In the genomic region with DNA sequence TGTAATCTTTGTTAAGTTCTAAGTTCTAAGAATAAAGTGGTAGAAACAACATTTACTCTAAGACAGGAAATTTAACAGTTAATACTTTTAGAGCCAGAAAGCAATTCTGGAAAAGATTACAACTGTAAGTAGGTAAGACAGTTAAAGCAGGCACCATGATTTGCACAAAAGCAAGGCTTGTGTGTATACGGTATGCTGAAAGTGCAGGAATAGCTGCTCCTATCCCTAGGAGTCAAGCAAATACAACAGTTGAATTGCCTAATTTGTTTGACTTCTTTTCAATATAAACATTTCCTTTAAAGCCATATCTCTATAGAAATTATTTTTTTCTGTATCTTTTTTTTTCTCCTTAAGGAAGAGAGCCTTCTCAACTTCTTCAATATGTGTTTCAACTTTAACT, we compare ENCODE assay signal across 24 cellular contexts.
"Had no signal": no experiment of that assay in that cellular context is flagged by ENCODE, and none has a peak within 500 bp of the region (broad histone marks: within the 10 kb centered on the region; RNA-seq: fewer than 3 reads in every experiment).

No MANE protein-coding gene starts in this region.

- H3K27ac ChIP-seq: neural progenitor cell, ovary, suprapubic skin, transverse colon, upper lobe of right lung, uterus had no signal

- H3K4me3 ChIP-seq: neural progenitor cell, ovary, smooth muscle cell, suprapubic skin, transverse colon, upper lobe of right lung, uterus had no signal

- H3K9me3 ChIP-seq: ovary, suprapubic skin, transverse colon, upper lobe of right lung, uterus had no signal

- DNase-seq: cortex of kidney; effector memory CD8-positive, alpha-beta T cell; erythroblast; hypothalamus; immature natural killer cell; islet precursor cell; mesenchymal stem cell; midbrain; naive thymus-derived CD4-positive, alpha-beta T cell; nucleus accumbens; ovary; stimulated activated CD4-positive, alpha-beta T cell treated with anti-CD3 and anti-CD28 coated beads, Interleukin-12 subunit alpha, Interleukin-12 subunit beta, amount 100 ng/mL, for 4 hours; stimulated activated CD4-positive, alpha-beta T cell treated with anti-CD3 and anti-CD28 coated beads, Interleukin-1b, Interleukin-23, amount 100 ng/mL, for 48 hours; stimulated activated CD4-positive, alpha-beta T cell treated with anti-CD3 and anti-CD28 coated beads, Interleukin-4, amount 100 ng/mL, for 1 hour; stimulated activated CD8-positive, alpha-beta memory T cell treated with anti-CD3 and anti-CD28 coated beads, Interleukin-4, amount 100 ng/mL, for 48 hours; stimulated activated naive CD4-positive, alpha-beta T cell; stimulated activated naive CD8-positive, alpha-beta T cell treated with anti-CD3 and anti-CD28 coated beads, Interleukin-15, amount 100 ng/mL, for 72 hours; transverse colon; upper lobe of right lung; uterus had no signal

- ATAC-seq: effector memory CD8-positive, alpha-beta T cell; naive thymus-derived CD4-positive, alpha-beta T cell; sciatic nerve; stimulated activated naive CD8-positive, alpha-beta T cell treated with anti-CD3 and anti-CD28 coated beads, Interleukin-15, amount 100 ng/mL, for 72 hours; upper lobe of right lung had no signal

- H3K27me3 ChIP-seq: neural progenitor cell, ovary, suprapubic skin, transverse colon, upper lobe of right lung had no signal

- H3K36me3 ChIP-seq: neural progenitor cell, ovary, suprapubic skin, transverse colon, upper lobe of right lung, uterus had no signal

- H3K4me1 ChIP-seq: neural progenitor cell, suprapubic skin, transverse colon, upper lobe of right lung, uterus had no signal
